22 cellular contexts compared by ENCODE assay signal in genomic region chr3:5220193-5220592, GRCh38. TPM values are rescaled to one million over a fixed set of nuclear protein-coding genes. Genes with fewer than 3 reads are reported as not detected.
DNase-seq lines count a peak whose midpoint lies in the region; ATAC-seq and TF ChIP-seq lines count a peak whose summit lies in the region.
"Had no signal": no experiment of that assay in that cellular context is flagged by ENCODE, and none has a peak within 500 bp of the region (broad histone marks: within the 10 kb centered on the region; RNA-seq: fewer than 3 reads in every experiment).

No MANE protein-coding gene starts in this region.

- H3K36me3 ChIP-seq in neutrophil, result peaks cover 75% of the 10 kb centered on the region

- no peaks in the 10 kb centered on the region for H3K9me3 Mint-ChIP-seq in activated CD4-positive, alpha-beta T cell treated with anti-CD3 and anti-CD28 coated beads for 36 hours (ENCODE audit: low read depth)
- H3K9me3 Mint-ChIP-seq in activated CD4-positive, alpha-beta T cell treated with anti-CD3 and anti-CD28 coated beads, Interleukin-2, amount 10 ng/mL, durations not matched to agents 7 days and 5 days, result no peaks in the 10 kb centered on the region
- H3K9me3 Mint-ChIP-seq in activated naive CD8-positive, alpha-beta T cell treated with anti-CD3 and anti-CD28 coated beads, Interleukin-2, amount 50 U/mL, for 24 hours, result no peaks in the 10 kb centered on the region
- H3K9me3 Mint-ChIP-seq: central memory CD8-positive, alpha-beta T cell had no signal

- POLR2A ChIA-PET in activated CD4-positive, alpha-beta T cell treated with anti-CD3 and anti-CD28 coated beads for 36 hours (lab: Charles Lee), result no interaction called here
- POLR2A ChIA-PET in activated CD4-positive, alpha-beta T cell treated with anti-CD3 and anti-CD28 coated beads, Interleukin-2, amount 10 ng/mL, durations not matched to agents 7 days and 5 days (lab: Charles Lee), result no interaction called here

- H3K27ac Mint-ChIP-seq in activated CD4-positive, alpha-beta T cell treated with anti-CD3 and anti-CD28 coated beads for 36 hours, result peak overlapping the region; percentile 42
- H3K27ac Mint-ChIP-seq in activated CD4-positive, alpha-beta T cell treated with anti-CD3 and anti-CD28 coated beads, Interleukin-2, amount 10 ng/mL, durations not matched to agents 7 days and 5 days, result no peak overlapping the region
- peak overlapping the region; percentile 1 for H3K27ac Mint-ChIP-seq in activated naive CD8-positive, alpha-beta T cell treated with anti-CD3 and anti-CD28 coated beads, Interleukin-2, amount 50 U/mL, for 24 hours

- intact Hi-C loops in activated CD4-positive, alpha-beta T cell treated with anti-CD3 and anti-CD28 coated beads for 36 hours (cut with DNase I, micrococcal nuclease), result no loop called here

- no peaks in the 10 kb centered on the region for H3K27me3 ChIP-seq in neutrophil
- H3K27me3 ChIP-seq: BLaER1 treated with 17β-estradiol and CSF1 and Interleukin-3, amounts not matched to agents 10 nM and 100 nM had no signal

- peak; percentile 25 for TF ChIP-seq POLR2A in GM15510 (IDR thresholded peaks at IDR 0.05; ENCODE audit: borderline replicate concordance, extremely low read depth, insufficient read length)

- peak; percentile 18 for ATAC-seq in activated CD4-positive, alpha-beta T cell treated with anti-CD3 and anti-CD28 coated beads for 36 hours
- ATAC-seq in activated naive CD8-positive, alpha-beta T cell treated with anti-CD3 and anti-CD28 coated beads, Interleukin-2, amount 50 U/mL, for 24 hours, result peak; percentile 44
- ATAC-seq in HG02870 (IDR thresholded peaks at IDR 0.05; ENCODE audit: unreplicated experiment), result no peak

- CTCF ChIA-PET in activated CD4-positive, alpha-beta T cell treated with anti-CD3 and anti-CD28 coated beads for 36 hours (lab: Charles Lee), result interaction anchor here (1.0 kb wide), 1 partner anchor 84 kb away, joined by 3 read pairs; no protein-coding TSS in a partner anchor
- CTCF ChIA-PET in activated CD4-positive, alpha-beta T cell treated with anti-CD3 and anti-CD28 coated beads, Interleukin-2, amount 10 ng/mL, durations not matched to agents 7 days and 5 days (lab: Charles Lee), result interaction anchor here (0.7 kb wide), 1 partner anchor 10 kb away, joined by 3 read pairs; no protein-coding TSS in a partner anchor

- TF ChIP-seq CTCF in neutrophil (IDR thresholded peaks at IDR 0.05), result no peak

- H3K4me1 ChIP-seq in neutrophil (ENCODE audit: control insufficient read depth in 1 of 2, insufficient read depth in 1 of 2, low read depth in 1 of 2, low read length in 1 of 2), result peaks cover 0 to 5% of the 10 kb centered on the region in 2 experiments
- H3K4me1 ChIP-seq: left ventricle myocardium inferior had no signal

- H3K4me3 Mint-ChIP-seq in activated CD4-positive, alpha-beta T cell treated with anti-CD3 and anti-CD28 coated beads for 36 hours, result no peak overlapping the region
- H3K4me3 Mint-ChIP-seq in activated CD4-positive, alpha-beta T cell treated with anti-CD3 and anti-CD28 coated beads, Interleukin-2, amount 10 ng/mL, durations not matched to agents 7 days and 5 days, result no peak overlapping the region
- H3K4me3 Mint-ChIP-seq in activated naive CD8-positive, alpha-beta T cell treated with anti-CD3 and anti-CD28 coated beads, Interleukin-2, amount 50 U/mL, for 24 hours, result no peak overlapping the region
- H3K4me3 Mint-ChIP-seq: central memory CD8-positive, alpha-beta T cell had no signal

- H3K27ac ChIP-seq in neutrophil, result peak overlapping the region; percentile 31
- H3K27ac ChIP-seq: left ventricle myocardium inferior, prostate gland had no signal

- peaks cover 36% of the 10 kb centered on the region for H3K36me3 Mint-ChIP-seq in activated CD4-positive, alpha-beta T cell treated with anti-CD3 and anti-CD28 coated beads for 36 hours (ENCODE audit: low read depth)
- peaks cover 29% of the 10 kb centered on the region for H3K36me3 Mint-ChIP-seq in activated CD4-positive, alpha-beta T cell treated with anti-CD3 and anti-CD28 coated beads, Interleukin-2, amount 10 ng/mL, durations not matched to agents 7 days and 5 days (ENCODE audit: low read depth)
- H3K36me3 Mint-ChIP-seq in activated naive CD8-positive, alpha-beta T cell treated with anti-CD3 and anti-CD28 coated beads, Interleukin-2, amount 50 U/mL, for 24 hours (ENCODE audit: low read depth), result peaks cover 33% of the 10 kb centered on the region

- peaks cover 5% of the 10 kb centered on the region for H3K4me1 Mint-ChIP-seq in activated CD4-positive, alpha-beta T cell treated with anti-CD3 and anti-CD28 coated beads for 36 hours
- no peaks in the 10 kb centered on the region for H3K4me1 Mint-ChIP-seq in activated CD4-positive, alpha-beta T cell treated with anti-CD3 and anti-CD28 coated beads, Interleukin-2, amount 10 ng/mL, durations not matched to agents 7 days and 5 days
- H3K4me1 Mint-ChIP-seq in activated naive CD8-positive, alpha-beta T cell treated with anti-CD3 and anti-CD28 coated beads, Interleukin-2, amount 50 U/mL, for 24 hours, result peaks cover 9% of the 10 kb centered on the region
- H3K4me1 Mint-ChIP-seq: central memory CD8-positive, alpha-beta T cell had no signal

- no peak for DNase-seq in activated CD4-positive, alpha-beta T cell treated with anti-CD3 and anti-CD28 coated beads for 36 hours
- DNase-seq in activated CD4-positive, alpha-beta T cell treated with anti-CD3 and anti-CD28 coated beads, Interleukin-2, amount 10 ng/mL, durations not matched to agents 7 days and 5 days, result no peak
- DNase-seq in activated naive CD8-positive, alpha-beta T cell treated with anti-CD3 and anti-CD28 coated beads, Interleukin-2, amount 50 U/mL, for 24 hours, result no peak
- DNase-seq in NCI-H2029 (lab: John Stamatoyannopoulos, UW) (no peak), putamen (ENCODE audit: low spot score) (no peak)
- DNase-seq: activated T-cell treated with anti-CD3 and anti-CD28 coated beads, Interleukin-2, amount 50 U/mL, for 48 hours; DMS153; IMR-90; left ventricle myocardium inferior; MM.1S; NCI-H1694 treated with DMSO at 0.1 percent for 48 hours; NCI-H345; NK-92 treated with Interleukin-12 subunit alpha and Interleukin-12 subunit beta, amount 100 ng/mL, for 24 hours; RPMI8226; small intestine; stimulated activated CD4-positive, alpha-beta T cell treated with anti-CD3 and anti-CD28 coated beads, Interleukin-4, amount 100 ng/mL, for 4 hours had no signal

- no peaks in the 10 kb centered on the region for H3K9me3 ChIP-seq in neutrophil
- H3K9me3 ChIP-seq: BLaER1 treated with 17β-estradiol and CSF1 and Interleukin-3, amounts not matched to agents 10 nM and 100 nM; left ventricle myocardium inferior; prostate gland had no signal

- H3K4me3 ChIP-seq in neutrophil (ENCODE audit: low read depth in 1 of 2, low read length in 1 of 2), result no peak overlapping the region
- H3K4me3 ChIP-seq: BLaER1 treated with 17β-estradiol and CSF1 and Interleukin-3, amounts not matched to agents 10 nM and 100 nM; left ventricle myocardium inferior; prostate gland had no signal

- H3K27me3 Mint-ChIP-seq in activated CD4-positive, alpha-beta T cell treated with anti-CD3 and anti-CD28 coated beads for 36 hours, result no peaks in the 10 kb centered on the region
- H3K27me3 Mint-ChIP-seq in activated CD4-positive, alpha-beta T cell treated with anti-CD3 and anti-CD28 coated beads, Interleukin-2, amount 10 ng/mL, durations not matched to agents 7 days and 5 days, result no peaks in the 10 kb centered on the region
- H3K27me3 Mint-ChIP-seq in activated naive CD8-positive, alpha-beta T cell treated with anti-CD3 and anti-CD28 coated beads, Interleukin-2, amount 50 U/mL, for 24 hours, result no peaks in the 10 kb centered on the region
- H3K27me3 Mint-ChIP-seq: central memory CD8-positive, alpha-beta T cell had no signal

RNA-seq across cellular contexts. Expression of gene EDEM1, which starts 32.7 kb away (rescaled TPM):
- 100 to 1,000 TPM; 105 to 175 TPM for total RNA-seq in activated CD4-positive, alpha-beta T cell treated with anti-CD3 and anti-CD28 coated beads for 36 hours
- total RNA-seq in activated CD4-positive, alpha-beta T cell treated with anti-CD3 and anti-CD28 coated beads, Interleukin-2, amount 10 ng/mL, durations not matched to agents 7 days and 5 days, result 10 to 100 TPM; 80.1 to 94.1 TPM
